In genomic region chr13:113323869-113324268, GRCh38 we compare ENCODE assay signal across 32 cellular contexts. TPM values are rescaled to one million over a fixed set of nuclear protein-coding genes. Genes with fewer than 3 reads are reported as not detected.
"Had no signal": no experiment of that assay in that cellular context is flagged by ENCODE, and none has a peak within 500 bp of the region (broad histone marks: within the 10 kb centered on the region; RNA-seq: fewer than 3 reads in every experiment).

No MANE protein-coding gene starts in this region.

- FAIRE-seq: colon had no signal

- H3K9me3 Mint-ChIP-seq: activated CD4-positive, alpha-beta memory T cell treated with anti-CD3 and anti-CD28 coated beads for 36 hours; activated CD4-positive, alpha-beta T cell treated with anti-CD3 and anti-CD28 coated beads, Interleukin-2, amount 10 ng/mL, durations not matched to agents 24 days and 14 days; activated naive CD4-positive, alpha-beta T cell treated with anti-CD3 and anti-CD28 coated beads for 36 hours; activated naive CD4-positive, alpha-beta T cell treated with anti-CD3 and anti-CD28 coated beads, Interleukin-2, amount 50 U/mL, for 24 hours; activated naive CD8-positive, alpha-beta T cell treated with anti-CD3 and anti-CD28 coated beads for 36 hours; activated naive CD8-positive, alpha-beta T cell treated with anti-CD3 and anti-CD28 coated beads, Interleukin-2, amount 50 U/mL, for 24 hours; activated T-helper 1 cell treated with anti-CD3 and anti-CD28 coated beads, Interleukin-12 subunit alpha, Interleukin-12 subunit beta, Interleukin-2, Interleukin-4 antibody, amounts not matched to agents 30 ng/mL and 10 ng/mL and 1 ng/mL, durations not matched to agents 14 hours and 24 hours and 36 hours; activated T-helper 2 cell treated with anti-CD3 and anti-CD28 coated beads, Interferon-gamma antibody, Interleukin-2, Interleukin-4, amounts not matched to agents 10 μg/mL and 5 μg/mL and 100 μg/mL, durations not matched to agents 14 hours and 24 hours and 36 hours; effector memory CD8-positive, alpha-beta T cell had no signal

- H3K4me3 Mint-ChIP-seq: activated CD4-positive, alpha-beta memory T cell treated with anti-CD3 and anti-CD28 coated beads for 36 hours; activated CD4-positive, alpha-beta T cell treated with anti-CD3 and anti-CD28 coated beads for 36 hours; activated CD4-positive, alpha-beta T cell treated with anti-CD3 and anti-CD28 coated beads, Interleukin-2, amount 10 ng/mL, durations not matched to agents 24 days and 14 days; activated CD8-positive, alpha-beta memory T cell treated with anti-CD3 and anti-CD28 coated beads, Interleukin-2, amount 10 ng/mL, durations not matched to agents 7 days and 5 days; activated CD8-positive, alpha-beta T cell treated with anti-CD3 and anti-CD28 coated beads, Interleukin-2, amount 10 ng/mL, durations not matched to agents 7 days and 5 days; activated naive CD4-positive, alpha-beta T cell treated with anti-CD3 and anti-CD28 coated beads for 36 hours; activated naive CD4-positive, alpha-beta T cell treated with anti-CD3 and anti-CD28 coated beads, Interleukin-2, amount 50 U/mL, for 24 hours; activated naive CD8-positive, alpha-beta T cell treated with anti-CD3 and anti-CD28 coated beads for 36 hours; activated naive CD8-positive, alpha-beta T cell treated with anti-CD3 and anti-CD28 coated beads, Interleukin-2, amount 50 U/mL, for 24 hours; activated T-helper 1 cell treated with anti-CD3 and anti-CD28 coated beads, Interleukin-12 subunit alpha, Interleukin-12 subunit beta, Interleukin-2, Interleukin-4 antibody, amounts not matched to agents 30 ng/mL and 10 ng/mL and 1 ng/mL, durations not matched to agents 14 hours and 24 hours and 36 hours; effector memory CD8-positive, alpha-beta T cell had no signal

- H3K4me3 ChIP-seq: adrenal gland, body of pancreas, esophagus squamous epithelium, gastroesophageal sphincter had no signal

- H3K27ac ChIP-seq: adrenal gland, body of pancreas, esophagus squamous epithelium, gastroesophageal sphincter had no signal

- H3K27me3 ChIP-seq: adrenal gland, body of pancreas, esophagus squamous epithelium, gastroesophageal sphincter had no signal

- H3K27ac Mint-ChIP-seq: activated CD4-positive, alpha-beta memory T cell treated with anti-CD3 and anti-CD28 coated beads for 36 hours; activated CD4-positive, alpha-beta T cell treated with anti-CD3 and anti-CD28 coated beads for 36 hours; activated CD4-positive, alpha-beta T cell treated with anti-CD3 and anti-CD28 coated beads, Interleukin-2, amount 10 ng/mL, durations not matched to agents 24 days and 14 days; activated CD8-positive, alpha-beta memory T cell treated with anti-CD3 and anti-CD28 coated beads, Interleukin-2, amount 10 ng/mL, durations not matched to agents 7 days and 5 days; activated CD8-positive, alpha-beta T cell treated with anti-CD3 and anti-CD28 coated beads, Interleukin-2, amount 10 ng/mL, durations not matched to agents 7 days and 5 days; activated naive CD4-positive, alpha-beta T cell treated with anti-CD3 and anti-CD28 coated beads for 36 hours; activated naive CD4-positive, alpha-beta T cell treated with anti-CD3 and anti-CD28 coated beads, Interleukin-2, amount 50 U/mL, for 24 hours; activated naive CD8-positive, alpha-beta T cell treated with anti-CD3 and anti-CD28 coated beads for 36 hours; activated naive CD8-positive, alpha-beta T cell treated with anti-CD3 and anti-CD28 coated beads, Interleukin-2, amount 50 U/mL, for 24 hours; activated T-helper 1 cell treated with anti-CD3 and anti-CD28 coated beads, Interleukin-12 subunit alpha, Interleukin-12 subunit beta, Interleukin-2, Interleukin-4 antibody, amounts not matched to agents 30 ng/mL and 10 ng/mL and 1 ng/mL, durations not matched to agents 14 hours and 24 hours and 36 hours; activated T-helper 2 cell treated with anti-CD3 and anti-CD28 coated beads, Interferon-gamma antibody, Interleukin-2, Interleukin-4, amounts not matched to agents 10 μg/mL and 5 μg/mL and 100 μg/mL, durations not matched to agents 14 hours and 24 hours and 36 hours had no signal

- DNase-seq: activated CD4-positive, alpha-beta memory T cell treated with anti-CD3 and anti-CD28 coated beads for 36 hours; activated CD4-positive, alpha-beta T cell treated with anti-CD3 and anti-CD28 coated beads for 36 hours; activated CD4-positive, alpha-beta T cell treated with anti-CD3 and anti-CD28 coated beads, Interleukin-2, amount 10 ng/mL, durations not matched to agents 24 days and 14 days; activated CD4-positive, CD25-positive, alpha-beta regulatory T cell; activated CD4-positive, CD25-positive, alpha-beta regulatory T cell treated with anti-CD3 and anti-CD28 coated beads, Interleukin-2, amount 50 U/mL, for 72 hours; activated CD8-positive, alpha-beta memory T cell treated with anti-CD3 and anti-CD28 coated beads, Interleukin-2, amount 10 ng/mL, durations not matched to agents 7 days and 5 days; activated CD8-positive, alpha-beta memory T cell treated with anti-CD3 and anti-CD28 coated beads, Interleukin-2, amount 50 U/mL, for 4 hours; activated CD8-positive, alpha-beta T cell treated with anti-CD3 and anti-CD28 coated beads, Interleukin-2, amount 10 ng/mL, durations not matched to agents 7 days and 5 days; activated effector memory CD4-positive, alpha-beta T cell treated with anti-CD3 and anti-CD28 coated beads, Interleukin-2, amount 50 U/mL, for 16 hours; activated naive CD4-positive, alpha-beta T cell treated with anti-CD3 and anti-CD28 coated beads for 36 hours; activated naive CD8-positive, alpha-beta T cell treated with anti-CD3 and anti-CD28 coated beads for 36 hours; activated naive CD8-positive, alpha-beta T cell treated with anti-CD3 and anti-CD28 coated beads, Interleukin-2, amount 50 U/mL, for 24 hours; activated T-cell treated with anti-CD3 and anti-CD28 coated beads, Interleukin-2, amount 50 U/mL, for 1 hour; activated T-cell treated with anti-CD3 and anti-CD28 coated beads, Interleukin-2, amount 50 U/mL, for 48 hours; adrenal gland; body of pancreas; cortex of kidney; dermis blood vessel endothelial cell; effector CD4-positive, alpha-beta T cell; effector memory CD8-positive, alpha-beta T cell; erythroblast; esophagus squamous epithelium; foreskin melanocyte; T-helper 1 cell; T-helper 2 cell had no signal

- H3K27me3 Mint-ChIP-seq: activated CD4-positive, alpha-beta memory T cell treated with anti-CD3 and anti-CD28 coated beads for 36 hours; activated CD4-positive, alpha-beta T cell treated with anti-CD3 and anti-CD28 coated beads for 36 hours; activated CD4-positive, alpha-beta T cell treated with anti-CD3 and anti-CD28 coated beads, Interleukin-2, amount 10 ng/mL, durations not matched to agents 24 days and 14 days; activated naive CD4-positive, alpha-beta T cell treated with anti-CD3 and anti-CD28 coated beads, Interleukin-2, amount 50 U/mL, for 24 hours; activated naive CD8-positive, alpha-beta T cell treated with anti-CD3 and anti-CD28 coated beads for 36 hours; activated naive CD8-positive, alpha-beta T cell treated with anti-CD3 and anti-CD28 coated beads, Interleukin-2, amount 50 U/mL, for 24 hours; effector memory CD8-positive, alpha-beta T cell had no signal

- H3K4me1 Mint-ChIP-seq: activated CD4-positive, alpha-beta T cell treated with anti-CD3 and anti-CD28 coated beads for 36 hours; activated CD4-positive, alpha-beta T cell treated with anti-CD3 and anti-CD28 coated beads, Interleukin-2, amount 10 ng/mL, durations not matched to agents 24 days and 14 days; activated CD8-positive, alpha-beta memory T cell treated with anti-CD3 and anti-CD28 coated beads, Interleukin-2, amount 10 ng/mL, durations not matched to agents 7 days and 5 days; activated naive CD8-positive, alpha-beta T cell treated with anti-CD3 and anti-CD28 coated beads, Interleukin-2, amount 50 U/mL, for 24 hours had no signal

- H3K9me3 ChIP-seq: adrenal gland, body of pancreas, esophagus squamous epithelium, gastroesophageal sphincter had no signal

- ATAC-seq: activated CD4-positive, alpha-beta T cell treated with anti-CD3 and anti-CD28 coated beads for 36 hours; activated CD8-positive, alpha-beta memory T cell treated with anti-CD3 and anti-CD28 coated beads, Interleukin-2, amount 10 ng/mL, durations not matched to agents 7 days and 5 days; activated CD8-positive, alpha-beta T cell treated with anti-CD3 and anti-CD28 coated beads, Interleukin-2, amount 10 ng/mL, durations not matched to agents 7 days and 5 days; activated naive CD8-positive, alpha-beta T cell treated with anti-CD3 and anti-CD28 coated beads, Interleukin-2, amount 50 U/mL, for 24 hours; body of pancreas; effector memory CD8-positive, alpha-beta T cell; gastroesophageal sphincter had no signal

- H3K4me1 ChIP-seq: body of pancreas, esophagus squamous epithelium, gastroesophageal sphincter had no signal

RNA-seq across cellular contexts. Expression of gene GRTP1, which starts 40.1 kb away (rescaled TPM):
- total RNA-seq: activated CD4-positive, alpha-beta T cell treated with anti-CD3 and anti-CD28 coated beads, Interleukin-2, amount 10 ng/mL, durations not matched to agents 24 days and 14 days; activated CD8-positive, alpha-beta memory T cell treated with anti-CD3 and anti-CD28 coated beads for 36 hours; activated CD8-positive, alpha-beta memory T cell treated with anti-CD3 and anti-CD28 coated beads, Interleukin-2, amount 10 ng/mL, durations not matched to agents 7 days and 5 days; activated CD8-positive, alpha-beta T cell treated with anti-CD3 and anti-CD28 coated beads, Interleukin-2, amount 10 ng/mL, durations not matched to agents 7 days and 5 days; activated naive CD8-positive, alpha-beta T cell treated with anti-CD3 and anti-CD28 coated beads for 36 hours; activated T-helper 1 cell treated with anti-CD3 and anti-CD28 coated beads, Interleukin-12 subunit alpha, Interleukin-12 subunit beta, Interleukin-2, Interleukin-4 antibody, amounts not matched to agents 30 ng/mL and 10 ng/mL and 1 ng/mL, durations not matched to agents 14 hours and 24 hours and 36 hours; activated T-helper 2 cell treated with anti-CD3 and anti-CD28 coated beads, Interferon-gamma antibody, Interleukin-2, Interleukin-4, amounts not matched to agents 10 μg/mL and 5 μg/mL and 100 μg/mL, durations not matched to agents 14 hours and 24 hours and 36 hours; glomerular endothelial cell had no signal
